1 cellular context compared by ENCODE assay signal in genomic region chr1:111422546-111423391, GRCh38.
A peak's percentile ranks its signal among the peaks of the same experiment; 100 is the strongest.
TF ChIP-seq lines count a peak whose summit lies in the region.

No MANE protein-coding gene starts in this region.

TF ChIP-seq in HepG2, 621 proteins besides CTCF, POLR2A, EP300 and RAD21 (continued from another document and continues in another):
- no peak for TF ChIP-seq HDAC6 (IDR thresholded peaks at IDR 0.05; ENCODE audit: low read depth, low read length)
- TF ChIP-seq, protein P1, sequence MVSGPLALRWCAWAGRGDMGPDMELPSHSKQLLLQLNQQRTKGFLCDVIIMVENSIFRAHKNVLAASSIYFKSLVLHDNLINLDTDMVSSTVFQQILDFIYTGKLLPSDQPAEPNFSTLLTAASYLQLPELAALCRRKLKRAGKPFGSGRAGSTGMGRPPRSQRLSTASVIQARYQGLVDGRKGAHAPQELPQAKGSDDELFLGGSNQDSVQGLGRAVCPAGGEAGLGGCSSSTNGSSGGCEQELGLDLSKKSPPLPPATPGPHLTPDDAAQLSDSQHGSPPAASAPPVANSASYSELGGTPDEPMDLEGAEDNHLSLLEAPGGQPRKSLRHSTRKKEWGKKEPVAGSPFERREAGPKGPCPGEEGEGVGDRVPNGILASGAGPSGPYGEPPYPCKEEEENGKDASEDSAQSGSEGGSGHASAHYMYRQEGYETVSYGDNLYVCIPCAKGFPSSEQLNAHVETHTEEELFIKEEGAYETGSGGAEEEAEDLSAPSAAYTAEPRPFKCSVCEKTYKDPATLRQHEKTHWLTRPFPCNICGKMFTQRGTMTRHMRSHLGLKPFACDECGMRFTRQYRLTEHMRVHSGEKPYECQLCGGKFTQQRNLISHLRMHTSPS (CRISPR knock-in tag; IDR thresholded peaks at IDR 0.05; ENCODE audit: low read depth), result no peak
- no peak for TF ChIP-seq ZNF83 (CRISPR knock-in tag; IDR thresholded peaks at IDR 0.05; ENCODE audit: borderline replicate concordance)
- no peak for TF ChIP-seq HHEX (CRISPR knock-in tag; IDR thresholded peaks at IDR 0.05)
- TF ChIP-seq ZNF10 (CRISPR knock-in tag; IDR thresholded peaks at IDR 0.05; ENCODE audit: borderline replicate concordance, low read depth), result no peak
- no peak for TF ChIP-seq ZNF460 (CRISPR knock-in tag; IDR thresholded peaks at IDR 0.05; ENCODE audit: borderline replicate concordance)
- no peak for TF ChIP-seq RBM22 (optimal IDR thresholded peaks at IDR 0.05; ENCODE audit: low read length)
- TF ChIP-seq ZNF563 (CRISPR knock-in tag; IDR thresholded peaks at IDR 0.05), result 0 out of 2 replicates have a peak, but pooled peaks have one; percentile 30
- TF ChIP-seq ZBTB1 (CRISPR knock-in tag; IDR thresholded peaks at IDR 0.05; ENCODE audit: borderline replicate concordance), result no peak
- no peak for TF ChIP-seq ZFP36L1 (CRISPR knock-in tag; IDR thresholded peaks at IDR 0.05)
- TF ChIP-seq, protein P2, sequence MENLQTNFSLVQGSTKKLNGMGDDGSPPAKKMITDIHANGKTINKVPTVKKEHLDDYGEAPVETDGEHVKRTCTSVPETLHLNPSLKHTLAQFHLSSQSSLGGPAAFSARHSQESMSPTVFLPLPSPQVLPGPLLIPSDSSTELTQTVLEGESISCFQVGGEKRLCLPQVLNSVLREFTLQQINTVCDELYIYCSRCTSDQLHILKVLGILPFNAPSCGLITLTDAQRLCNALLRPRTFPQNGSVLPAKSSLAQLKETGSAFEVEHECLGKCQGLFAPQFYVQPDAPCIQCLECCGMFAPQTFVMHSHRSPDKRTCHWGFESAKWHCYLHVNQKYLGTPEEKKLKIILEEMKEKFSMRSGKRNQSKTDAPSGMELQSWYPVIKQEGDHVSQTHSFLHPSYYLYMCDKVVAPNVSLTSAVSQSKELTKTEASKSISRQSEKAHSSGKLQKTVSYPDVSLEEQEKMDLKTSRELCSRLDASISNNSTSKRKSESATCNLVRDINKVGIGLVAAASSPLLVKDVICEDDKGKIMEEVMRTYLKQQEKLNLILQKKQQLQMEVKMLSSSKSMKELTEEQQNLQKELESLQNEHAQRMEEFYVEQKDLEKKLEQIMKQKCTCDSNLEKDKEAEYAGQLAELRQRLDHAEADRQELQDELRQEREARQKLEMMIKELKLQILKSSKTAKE (CRISPR knock-in tag; IDR thresholded peaks at IDR 0.05; ENCODE audit: borderline replicate concordance), result no peak
- TF ChIP-seq ZNF512B (CRISPR knock-in tag; IDR thresholded peaks at IDR 0.05; ENCODE audit: borderline replicate concordance), result no peak
- TF ChIP-seq, protein P3, sequence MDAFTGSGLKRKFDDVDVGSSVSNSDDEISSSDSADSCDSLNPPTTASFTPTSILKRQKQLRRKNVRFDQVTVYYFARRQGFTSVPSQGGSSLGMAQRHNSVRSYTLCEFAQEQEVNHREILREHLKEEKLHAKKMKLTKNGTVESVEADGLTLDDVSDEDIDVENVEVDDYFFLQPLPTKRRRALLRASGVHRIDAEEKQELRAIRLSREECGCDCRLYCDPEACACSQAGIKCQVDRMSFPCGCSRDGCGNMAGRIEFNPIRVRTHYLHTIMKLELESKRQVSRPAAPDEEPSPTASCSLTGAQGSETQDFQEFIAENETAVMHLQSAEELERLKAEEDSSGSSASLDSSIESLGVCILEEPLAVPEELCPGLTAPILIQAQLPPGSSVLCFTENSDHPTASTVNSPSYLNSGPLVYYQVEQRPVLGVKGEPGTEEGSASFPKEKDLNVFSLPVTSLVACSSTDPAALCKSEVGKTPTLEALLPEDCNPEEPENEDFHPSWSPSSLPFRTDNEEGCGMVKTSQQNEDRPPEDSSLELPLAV (CRISPR knock-in tag; conservative IDR thresholded peaks at IDR 0.05; ENCODE audit: low read depth), result no peak
- TF ChIP-seq POLR2G (IDR thresholded peaks at IDR 0.05; ENCODE audit: low read depth, low read length), result peak; percentile 47; the same call in 1 of the 2 replicates
- no peak; the same call in 1 of the 2 replicates for TF ChIP-seq ZBTB20 (CRISPR knock-in tag; IDR thresholded peaks at IDR 0.05; ENCODE audit: borderline replicate concordance, low read depth)
- no peak for TF ChIP-seq ZNF337 (CRISPR knock-in tag; IDR thresholded peaks at IDR 0.05; ENCODE audit: borderline replicate concordance, low read depth)
- peak; percentile 69 for TF ChIP-seq SP5 (CRISPR knock-in tag; IDR thresholded peaks at IDR 0.05; ENCODE audit: borderline replicate concordance, low read depth)
- TF ChIP-seq KLF16 (CRISPR knock-in tag; IDR thresholded peaks at IDR 0.05), result no peak
- TF ChIP-seq ATM (IDR thresholded peaks at IDR 0.05; ENCODE audit: borderline replicate concordance), result no peak
- peak; percentile 37; the same call in 1 of the 2 replicates for TF ChIP-seq ZNF33B (CRISPR knock-in tag; IDR thresholded peaks at IDR 0.05)
- no peak for TF ChIP-seq MEIS1 (CRISPR knock-in tag; IDR thresholded peaks at IDR 0.05; ENCODE audit: borderline replicate concordance)
- TF ChIP-seq, protein P4, sequence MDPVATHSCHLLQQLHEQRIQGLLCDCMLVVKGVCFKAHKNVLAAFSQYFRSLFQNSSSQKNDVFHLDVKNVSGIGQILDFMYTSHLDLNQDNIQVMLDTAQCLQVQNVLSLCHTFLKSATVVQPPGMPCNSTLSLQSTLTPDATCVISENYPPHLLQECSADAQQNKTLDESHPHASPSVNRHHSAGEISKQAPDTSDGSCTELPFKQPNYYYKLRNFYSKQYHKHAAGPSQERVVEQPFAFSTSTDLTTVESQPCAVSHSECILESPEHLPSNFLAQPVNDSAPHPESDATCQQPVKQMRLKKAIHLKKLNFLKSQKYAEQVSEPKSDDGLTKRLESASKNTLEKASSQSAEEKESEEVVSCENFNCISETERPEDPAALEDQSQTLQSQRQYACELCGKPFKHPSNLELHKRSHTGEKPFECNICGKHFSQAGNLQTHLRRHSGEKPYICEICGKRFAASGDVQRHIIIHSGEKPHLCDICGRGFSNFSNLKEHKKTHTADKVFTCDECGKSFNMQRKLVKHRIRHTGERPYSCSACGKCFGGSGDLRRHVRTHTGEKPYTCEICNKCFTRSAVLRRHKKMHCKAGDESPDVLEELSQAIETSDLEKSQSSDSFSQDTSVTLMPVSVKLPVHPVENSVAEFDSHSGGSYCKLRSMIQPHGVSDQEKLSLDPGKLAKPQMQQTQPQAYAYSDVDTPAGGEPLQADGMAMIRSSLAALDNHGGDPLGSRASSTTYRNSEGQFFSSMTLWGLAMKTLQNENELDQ (CRISPR knock-in tag; IDR thresholded peaks at IDR 0.05; ENCODE audit: borderline replicate concordance), result no peak
- TF ChIP-seq, protein P5, sequence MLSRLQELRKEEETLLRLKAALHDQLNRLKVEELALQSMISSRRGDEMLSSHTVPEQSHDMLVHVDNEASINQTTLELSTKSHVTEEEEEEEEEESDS (CRISPR knock-in tag; IDR thresholded peaks at IDR 0.05; ENCODE audit: borderline replicate concordance), result no peak
- no peak for TF ChIP-seq ZFP90 (CRISPR knock-in tag; IDR thresholded peaks at IDR 0.05; ENCODE audit: borderline replicate concordance)
- TF ChIP-seq DNMT3B (CRISPR knock-in tag; conservative IDR thresholded peaks at IDR 0.05), result 0 out of 2 replicates have a peak, but pooled peaks have one; percentile 32
- no peak for TF ChIP-seq CCAR2 (optimal IDR thresholded peaks at IDR 0.05; ENCODE audit: low read depth, low read length)
- TF ChIP-seq, protein P6, sequence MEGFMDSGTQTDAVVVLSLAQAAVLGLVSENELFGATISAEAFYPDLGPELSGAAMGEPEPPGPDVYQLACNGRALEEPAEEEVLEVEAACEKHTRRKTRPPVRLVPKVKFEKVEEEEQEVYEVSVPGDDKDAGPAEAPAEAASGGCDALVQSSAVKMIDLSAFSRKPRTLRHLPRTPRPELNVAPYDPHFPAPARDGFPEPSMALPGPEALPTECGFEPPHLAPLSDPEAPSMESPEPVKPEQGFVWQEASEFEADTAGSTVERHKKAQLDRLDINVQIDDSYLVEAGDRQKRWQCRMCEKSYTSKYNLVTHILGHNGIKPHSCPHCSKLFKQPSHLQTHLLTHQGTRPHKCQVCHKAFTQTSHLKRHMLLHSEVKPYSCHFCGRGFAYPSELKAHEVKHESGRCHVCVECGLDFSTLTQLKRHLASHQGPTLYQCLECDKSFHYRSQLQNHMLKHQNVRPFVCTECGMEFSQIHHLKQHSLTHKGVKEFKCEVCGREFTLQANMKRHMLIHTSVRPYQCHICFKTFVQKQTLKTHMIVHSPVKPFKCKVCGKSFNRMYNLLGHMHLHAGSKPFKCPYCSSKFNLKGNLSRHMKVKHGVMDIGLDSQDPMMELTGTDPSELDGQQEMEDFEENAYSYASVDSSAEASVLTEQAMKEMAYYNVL (CRISPR knock-in tag; IDR thresholded peaks at IDR 0.05; ENCODE audit: borderline replicate concordance), result peak; percentile 66; the same call in 1 of the 2 replicates
- TF ChIP-seq PLRG1 (conservative IDR thresholded peaks at IDR 0.05), result no peak
- TF ChIP-seq MXD4 (CRISPR knock-in tag; IDR thresholded peaks at IDR 0.05), result peak; percentile 35; the same call in 1 of the 2 replicates
- no peak for TF ChIP-seq ZNF263 (CRISPR knock-in tag; IDR thresholded peaks at IDR 0.05)
- no peak for TF ChIP-seq ZUFSP (CRISPR knock-in tag; IDR thresholded peaks at IDR 0.05; ENCODE audit: borderline replicate concordance)
- TF ChIP-seq ZIK1 (CRISPR knock-in tag; IDR thresholded peaks at IDR 0.05; ENCODE audit: borderline replicate concordance, low read depth), result no peak
- TF ChIP-seq, protein P7, sequence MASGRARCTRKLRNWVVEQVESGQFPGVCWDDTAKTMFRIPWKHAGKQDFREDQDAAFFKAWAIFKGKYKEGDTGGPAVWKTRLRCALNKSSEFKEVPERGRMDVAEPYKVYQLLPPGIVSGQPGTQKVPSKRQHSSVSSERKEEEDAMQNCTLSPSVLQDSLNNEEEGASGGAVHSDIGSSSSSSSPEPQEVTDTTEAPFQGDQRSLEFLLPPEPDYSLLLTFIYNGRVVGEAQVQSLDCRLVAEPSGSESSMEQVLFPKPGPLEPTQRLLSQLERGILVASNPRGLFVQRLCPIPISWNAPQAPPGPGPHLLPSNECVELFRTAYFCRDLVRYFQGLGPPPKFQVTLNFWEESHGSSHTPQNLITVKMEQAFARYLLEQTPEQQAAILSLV (CRISPR knock-in tag; IDR thresholded peaks at IDR 0.05; ENCODE audit: borderline replicate concordance), result no peak
- TF ChIP-seq HOXA3 (CRISPR knock-in tag; IDR thresholded peaks at IDR 0.05), result no peak
- no peak for TF ChIP-seq ZNF589 (CRISPR knock-in tag; conservative IDR thresholded peaks at IDR 0.05)
- TF ChIP-seq ZNF180 (CRISPR knock-in tag; IDR thresholded peaks at IDR 0.05; ENCODE audit: borderline replicate concordance, low read depth), result no peak
- TF ChIP-seq MZF1 (CRISPR knock-in tag; IDR thresholded peaks at IDR 0.05; ENCODE audit: borderline replicate concordance), result no peak
- TF ChIP-seq ZNF777 (CRISPR knock-in tag; IDR thresholded peaks at IDR 0.05), result no peak
- TF ChIP-seq USF2 (IDR thresholded peaks at IDR 0.05; ENCODE audit: low read depth, low read length), result no peak
- no peak for TF ChIP-seq USF2 (CRISPR knock-in tag; IDR thresholded peaks at IDR 0.05; ENCODE audit: borderline replicate concordance)
- TF ChIP-seq ZNF251 (CRISPR knock-in tag; IDR thresholded peaks at IDR 0.05), result no peak
- TF ChIP-seq RELA (CRISPR knock-in tag; IDR thresholded peaks at IDR 0.05), result no peak
- TF ChIP-seq ZNF570 (CRISPR knock-in tag; IDR thresholded peaks at IDR 0.05; ENCODE audit: borderline replicate concordance), result no peak
- TF ChIP-seq ZNF451 (CRISPR knock-in tag; IDR thresholded peaks at IDR 0.05), result no peak
- peak; percentile 41; the same call in 1 of the 2 replicates for TF ChIP-seq ZNF350 (CRISPR knock-in tag; IDR thresholded peaks at IDR 0.05; ENCODE audit: borderline replicate concordance, low read depth)
